21 cellular contexts compared by ENCODE assay signal in the genomic region with DNA sequence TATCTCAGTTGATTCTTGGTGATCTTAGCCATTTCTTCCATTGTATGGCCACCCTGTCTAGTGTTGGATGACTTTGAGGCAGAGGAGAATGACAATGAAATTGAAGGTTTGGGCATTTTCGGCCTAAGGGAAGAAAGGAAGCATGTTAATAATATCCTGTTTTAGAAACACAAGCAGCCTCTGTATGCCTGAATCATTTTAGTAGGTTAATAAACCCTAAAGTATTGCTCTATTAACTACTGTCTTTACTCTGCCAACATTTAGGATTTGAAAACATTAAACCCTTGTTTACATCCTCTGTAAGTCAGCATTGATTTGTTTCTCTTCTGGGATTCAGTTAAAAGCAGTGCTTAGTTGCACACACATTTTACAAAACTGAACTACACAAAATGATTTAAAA.
DNase-seq lines count a peak whose midpoint lies in the region; ATAC-seq and TF ChIP-seq lines count a peak whose summit lies in the region.
"Had no signal": no experiment of that assay in that cellular context is flagged by ENCODE, and none has a peak within 500 bp of the region (broad histone marks: within the 10 kb centered on the region; RNA-seq: fewer than 3 reads in every experiment).

No MANE protein-coding gene starts in this region.

- no peaks in the 10 kb centered on the region for H3K9me2 ChIP-seq in PC-9 (ENCODE audit: insufficient read depth)

- no peak for TF ChIP-seq CTCF in PC-9 (conservative IDR thresholded peaks at IDR 0.05)

- no peak overlapping the region for H3K4me2 ChIP-seq in PC-9

- no peak for ATAC-seq in GM18858 (IDR thresholded peaks at IDR 0.05; ENCODE audit: unreplicated experiment)
- ATAC-seq: HepG2, SK-N-SH treated with all-trans-retinoic acid at 6 μM for 48 hours had no signal

- H3K36me3 ChIP-seq in PC-9 (ENCODE audit: low read depth): no peaks in the 10 kb centered on the region

- H3K4me1 ChIP-seq in PC-9 (replicated peaks; ENCODE audit: insufficient read depth): no peaks in the 10 kb centered on the region

- H3K4me3 ChIP-seq in PC-9: no peak overlapping the region

- POLR2A ChIA-PET in PC-9 (lab: Charles Lee; ENCODE audit: unreplicated experiment): no interaction called here
- POLR2A ChIA-PET in HEK293T (lab: Yijun Ruan, JAX): no interaction called here

- BruUV-seq in PC-9 (replicated peaks; lab: Mats Ljungman, UMichigan): no TSS peak

- no peaks in the 10 kb centered on the region for H3K9me3 ChIP-seq in PC-9 (ENCODE audit: insufficient read depth, low read depth)

- H3K27me3 ChIP-seq in PC-9 (ENCODE audit: insufficient read depth, low read depth): no peaks in the 10 kb centered on the region

- intact Hi-C loops in PC-9 (cut with micrococcal nuclease; ENCODE audit: unreplicated experiment): no loop called here

- CTCF ChIA-PET in PC-9 (lab: Charles Lee) (no interaction called here), HEK293T (lab: Yijun Ruan, JAX) (interaction anchor here (0.5 kb wide), 1 partner anchor 30 kb away, joined by 5 read pairs; no protein-coding TSS in a partner anchor)

- peak; percentile 44 for DNase-seq in COLO829 (ENCODE audit: low spot score)
- DNase-seq in PC-9: no peak
- DNase-seq in foreskin melanocyte: peak; percentile 64
- DNase-seq in renal cortical epithelial cell (ENCODE audit: low read depth): peak; percentile 41
- no peak for DNase-seq in HEK293T (ENCODE audit: extremely low spot score)
- no peak for DNase-seq in RPMI8226
- no peak for DNase-seq in DMS114 treated with DMSO at 0.1 percent for 48 hours (lab: John Stamatoyannopoulos, UW; ENCODE audit: unreplicated experiment)
- DNase-seq: 8988T; DMS79; H7; KBM-7; MM.1S; NCI-H1048; NCI-H1930; NCI-H748 treated with DMSO at 0.1 percent for 48 hours; NK-92 treated with Interleukin-12 subunit alpha and Interleukin-12 subunit beta, amount 100 ng/mL, for 24 hours; SHP77 had no signal

- H3K27ac ChIP-seq in PC-9: no peak overlapping the region
- H3K27ac ChIP-seq: HL-60 had no signal

- no peaks in the 10 kb centered on the region for H3F3A ChIP-seq in PC-9 (ENCODE audit: insufficient read depth, low read depth)

- H4K20me1 ChIP-seq in PC-9 (ENCODE audit: insufficient read depth): no peaks in the 10 kb centered on the region

- no peaks in the 10 kb centered on the region for H3K79me2 ChIP-seq in PC-9 (ENCODE audit: low read depth)

- H2AFZ ChIP-seq in PC-9: peak overlapping the region; percentile 46; the same call in 1 of the 2 replicates

TF ChIP-seq in HEK293T, 16 proteins besides CTCF, POLR2A, EP300 and RAD21:
- TF ChIP-seq HDGF (IDR thresholded peaks at IDR 0.05; ENCODE audit: borderline replicate concordance) (no peak), SP1 (IDR thresholded peaks at IDR 0.05) (no peak), FOXM1 (IDR thresholded peaks at IDR 0.05; ENCODE audit: borderline replicate concordance) (no peak), ELF4 (IDR thresholded peaks at IDR 0.05) (no peak)
- TF ChIP-seq, protein P1, sequence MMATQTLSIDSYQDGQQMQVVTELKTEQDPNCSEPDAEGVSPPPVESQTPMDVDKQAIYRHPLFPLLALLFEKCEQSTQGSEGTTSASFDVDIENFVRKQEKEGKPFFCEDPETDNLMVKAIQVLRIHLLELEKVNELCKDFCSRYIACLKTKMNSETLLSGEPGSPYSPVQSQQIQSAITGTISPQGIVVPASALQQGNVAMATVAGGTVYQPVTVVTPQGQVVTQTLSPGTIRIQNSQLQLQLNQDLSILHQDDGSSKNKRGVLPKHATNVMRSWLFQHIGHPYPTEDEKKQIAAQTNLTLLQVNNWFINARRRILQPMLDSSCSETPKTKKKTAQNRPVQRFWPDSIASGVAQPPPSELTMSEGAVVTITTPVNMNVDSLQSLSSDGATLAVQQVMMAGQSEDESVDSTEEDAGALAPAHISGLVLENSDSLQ (IDR thresholded peaks at IDR 0.05): no peak

Comparison
In these comparisons a context has a peak if more than half of its experiments do, and no peak if none do; other contexts are left out.
1. DNase-seq: peak in COLO829 (single experiment), foreskin melanocyte (single experiment) and renal cortical epithelial cell (single experiment); none in PC-9 (0 of 2), HEK293T (single experiment), RPMI8226 (single experiment) and DMS114 treated with DMSO at 0.1 percent for 48 hours (single experiment).